14 cellular contexts compared by ENCODE assay signal in genomic region chr2:62939735-62940491, GRCh38.
A peak's percentile ranks its signal among the peaks of the same experiment; 100 is the strongest.
DNase-seq lines count a peak whose midpoint lies in the region; ATAC-seq and TF ChIP-seq lines count a peak whose summit lies in the region.
"Had no signal": no experiment of that assay in that cellular context is flagged by ENCODE, and none has a peak within 500 bp of the region (broad histone marks: within the 10 kb centered on the region; RNA-seq: fewer than 3 reads in every experiment).

No MANE protein-coding gene starts in this region.

- H3K18ac ChIP-seq in trophoblast cell (ENCODE audit: low read length) (no peak overlapping the region), H9 (ENCODE audit: insufficient read length, low read depth, low read length) (no peak overlapping the region)

- H3K27ac ChIP-seq in trophoblast cell (ENCODE audit: low read depth, low read length) = no peak overlapping the region
- no peak overlapping the region for H3K27ac ChIP-seq in H9 (ENCODE audit: insufficient read length, low read depth, low read length)
- H3K27ac ChIP-seq: stomach had no signal

- H3K4ac ChIP-seq in trophoblast cell (ENCODE audit: low read depth, low read length) (no peak overlapping the region), H9 (ENCODE audit: low read depth, low read length) (no peak overlapping the region)

- H3K14ac ChIP-seq in trophoblast cell (ENCODE audit: low read length) = no peak overlapping the region
- H3K14ac ChIP-seq in H9 (ENCODE audit: insufficient read depth, low read length) = no peak overlapping the region

- H3K4me1 ChIP-seq in trophoblast cell (ENCODE audit: control insufficient read depth in 1 of 2, insufficient read depth in 2 of 2, low read length in 2 of 2) (no peaks in the 10 kb centered on the region), H9 (ENCODE audit: insufficient read depth, low read length) (no peaks in the 10 kb centered on the region)
- H3K4me1 ChIP-seq: stomach had no signal

- H4K20me1 ChIP-seq in H9 (ENCODE audit: control insufficient read depth, insufficient read depth, insufficient read length) = no peaks in the 10 kb centered on the region

- ATAC-seq in GM21360 (IDR thresholded peaks at IDR 0.05; ENCODE audit: unreplicated experiment) = no peak
- ATAC-seq: Panc1 had no signal

- no peaks in the 10 kb centered on the region for H3K36me3 ChIP-seq in trophoblast cell (ENCODE audit: control insufficient read depth in 1 of 2, insufficient read depth in 2 of 2, low read length in 2 of 2)

- H2BK12ac ChIP-seq in trophoblast cell (ENCODE audit: low read length) = no peak overlapping the region
- H2BK12ac ChIP-seq in H9 (ENCODE audit: insufficient read length, low read depth, low read length) = no peak overlapping the region

- no peak for TF ChIP-seq CTCF in epithelial cell of proximal tubule (conservative IDR thresholded peaks at IDR 0.05; ENCODE audit: low read depth, low read length)
- TF ChIP-seq CTCF in H9 (conservative IDR thresholded peaks at IDR 0.05) = no peak

- H3K27ac Mint-ChIP-seq in H9 = no peak overlapping the region; a peak in 2 of 7 replicates

- no peaks in the 10 kb centered on the region for H3K9me3 ChIP-seq in trophoblast cell (ENCODE audit: insufficient read depth, low read depth, low read length)
- no peaks in the 10 kb centered on the region for H3K9me3 ChIP-seq in H9 (ENCODE audit: control insufficient read depth, low read depth, low read length)
- H3K9me3 ChIP-seq: stomach had no signal

- H2AFZ ChIP-seq in trophoblast cell (ENCODE audit: insufficient read depth, low read length, poor library complexity) (no peak overlapping the region), H9 (ENCODE audit: low read length) (no peak overlapping the region)

- H2BK20ac ChIP-seq in H9 (ENCODE audit: low read depth, low read length, poor library complexity, severe bottlenecking) = no peak overlapping the region

- H3K23me2 ChIP-seq in H9 (ENCODE audit: insufficient read length, low read depth, low read length, poor library complexity, severe bottlenecking) = no peaks in the 10 kb centered on the region

- H2BK5ac ChIP-seq in trophoblast cell (ENCODE audit: low read depth, low read length, poor library complexity) = no peak overlapping the region
- no peak overlapping the region for H2BK5ac ChIP-seq in H9 (ENCODE audit: insufficient read length, low read length)

- H3K4me1 Mint-ChIP-seq in H9 = no peaks in the 10 kb centered on the region

- no peak overlapping the region for H2BK120ac ChIP-seq in trophoblast cell (ENCODE audit: insufficient read depth, low read length, poor library complexity)
- H2BK120ac ChIP-seq in H9 (ENCODE audit: low read depth, low read length, poor library complexity, severe bottlenecking) = no peak overlapping the region

- no peaks in the 10 kb centered on the region for H3K36me3 Mint-ChIP-seq in H9 (ENCODE audit: insufficient read depth in 1 of 3, low read depth in 3 of 3)

- H3K56ac ChIP-seq in H9 (ENCODE audit: insufficient read length, low read depth, low read length) = no peak overlapping the region

- H4K91ac ChIP-seq in trophoblast cell (ENCODE audit: low read depth, low read length) = no peak overlapping the region
- H4K91ac ChIP-seq in H9 (ENCODE audit: insufficient read length, low read depth, low read length) = no peak overlapping the region

- no peak overlapping the region for H2BK15ac ChIP-seq in H9 (ENCODE audit: low read depth, low read length)

- no CpG with 5 or more reads among the region's 5 CpGs for WGBS in trophoblast cell (ENCODE audit: extremely low coverage, insufficient coverage, insufficient read length)
- no CpG with 5 or more reads among the region's 5 CpGs for WGBS in H9 (ENCODE audit: extremely low coverage, insufficient read length, low lambda C conversion rate)

- no peaks in the 10 kb centered on the region for H3K9me3 Mint-ChIP-seq in H9

- H4K8ac ChIP-seq in trophoblast cell (ENCODE audit: low read depth, low read length) = no peak overlapping the region
- no peak overlapping the region for H4K8ac ChIP-seq in H9 (replicated peaks; ENCODE audit: insufficient read length, low read depth, low read length)

- H2AK5ac ChIP-seq in trophoblast cell (ENCODE audit: low read length) = no peak overlapping the region
- no peak overlapping the region for H2AK5ac ChIP-seq in H9 (ENCODE audit: insufficient read length, low read length)

- no peaks in the 10 kb centered on the region for H3K79me1 ChIP-seq in trophoblast cell (ENCODE audit: low read length)
- H3K79me1 ChIP-seq in H9 (ENCODE audit: insufficient read depth, low read depth, low read length, poor library complexity, severe bottlenecking) = no peaks in the 10 kb centered on the region

- H3K4me3 Mint-ChIP-seq in H9 = no peak overlapping the region

- H4K12ac ChIP-seq in trophoblast cell (ENCODE audit: low read depth, low read length) = no peak overlapping the region

- H3K9ac ChIP-seq in trophoblast cell (ENCODE audit: low read length) (no peak overlapping the region), H9 (ENCODE audit: extremely low read depth, insufficient read length, low read length) (no peak overlapping the region)

- H3T11ph ChIP-seq in H9 (ENCODE audit: low read length) = no peak overlapping the region

- H3K23ac ChIP-seq in trophoblast cell (ENCODE audit: low read length) = no peak overlapping the region
- no peak overlapping the region for H3K23ac ChIP-seq in H9 (ENCODE audit: insufficient read length, low read depth, low read length)

- H3K27me3 ChIP-seq in trophoblast cell (ENCODE audit: insufficient read depth, low read length) = no peaks in the 10 kb centered on the region
- no peaks in the 10 kb centered on the region for H3K27me3 ChIP-seq in H9 (ENCODE audit: insufficient read depth, low read length)
- H3K27me3 ChIP-seq: stomach had no signal

- H3K79me2 ChIP-seq in trophoblast cell (ENCODE audit: control insufficient read depth, insufficient read depth, low read length, poor library complexity) (no peaks in the 10 kb centered on the region), H9 (ENCODE audit: insufficient read depth, low read length) (no peaks in the 10 kb centered on the region)

- DNase-seq in EL = peak; percentile 86
- peak; percentile 95 for DNase-seq in RPMI7951 (ENCODE audit: low read depth)
- DNase-seq in epithelial cell of proximal tubule (ENCODE audit: low read depth) = peak; percentile 76
- peak; percentile 2 to 23 for DNase-seq in trophoblast cell
- no peak for DNase-seq in LoVo (ENCODE audit: low spot score)
- DNase-seq in NK-92 (lab: John Stamatoyannopoulos, UW; ENCODE audit: unreplicated experiment) = no peak
- DNase-seq in H9 = no peak
- DNase-seq: activated CD4-positive, alpha-beta T cell treated with anti-CD3 and anti-CD28 coated beads for 48 hours; caudate nucleus; NCI-H1048; retina; stomach had no signal

- no peak overlapping the region for H3K4me2 ChIP-seq in trophoblast cell (ENCODE audit: low read length)
- H3K4me2 ChIP-seq in H9 (ENCODE audit: insufficient read depth, insufficient read length, low read length) = no peak overlapping the region

- H3K4me3 ChIP-seq in epithelial cell of proximal tubule (ENCODE audit: low read depth, low read length) (no peak overlapping the region), trophoblast cell (ENCODE audit: low read depth, low read length) (no peak overlapping the region)
- H3K4me3 ChIP-seq: stomach had no signal

- no peaks in the 10 kb centered on the region for H3K27me3 Mint-ChIP-seq in H9 (ENCODE audit: low read depth)

- no peak overlapping the region for H4K5ac ChIP-seq in H9 (ENCODE audit: insufficient read length, low read depth, low read length)

Comparison
In these comparisons a context has a peak if more than half of its experiments do, and no peak if none do; other contexts are left out.
1. DNase-seq: peak in EL (single experiment), RPMI7951 (single experiment), epithelial cell of proximal tubule (single experiment) and trophoblast cell (2 of 2); none in LoVo (single experiment), NK-92 (single experiment) and H9 (single experiment).